ENCODE assay signal across 15 cellular contexts in the genomic region with DNA sequence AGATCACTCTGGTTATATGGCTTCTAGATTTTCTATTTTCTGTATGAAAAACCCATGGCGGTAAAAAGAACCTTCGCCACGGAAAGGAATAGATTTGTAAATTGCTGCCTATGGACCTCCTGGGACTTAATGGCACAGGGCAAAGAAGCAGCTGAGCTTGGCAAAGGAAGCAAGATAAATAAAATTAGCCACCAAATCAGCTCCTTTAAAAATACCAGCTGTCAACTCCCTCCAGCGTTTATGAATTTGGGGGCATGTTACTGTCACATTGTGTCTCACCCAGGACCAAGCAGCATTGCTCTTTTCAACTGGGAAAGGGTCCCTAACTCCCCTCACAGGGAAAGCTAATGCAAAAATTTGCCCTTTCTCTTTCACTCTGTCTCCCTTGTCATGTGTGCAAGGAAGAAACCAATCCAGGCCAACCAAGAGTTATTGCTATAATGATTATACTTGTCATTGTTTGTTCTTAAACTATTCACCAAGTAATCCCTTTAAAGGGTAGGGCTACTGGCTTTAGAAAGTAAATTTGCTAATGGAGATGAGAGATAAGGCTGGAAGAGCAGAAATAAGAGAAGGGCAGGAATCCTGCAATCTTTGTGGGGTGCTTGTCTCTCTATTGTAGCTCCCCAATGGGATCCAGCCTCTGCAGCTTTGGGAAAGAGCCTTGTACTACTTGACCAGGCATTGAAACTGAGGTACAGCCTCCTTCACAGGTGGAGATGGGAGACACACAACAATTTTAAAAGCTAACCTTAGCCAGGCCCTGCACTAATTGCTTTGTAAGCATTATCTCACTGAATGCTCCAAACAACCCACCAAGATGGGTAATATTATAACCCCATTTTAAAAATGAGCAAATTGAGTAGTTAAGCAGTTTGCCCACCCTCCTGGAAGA.
DNase-seq lines count a peak whose midpoint lies in the region; ATAC-seq and TF ChIP-seq lines count a peak whose summit lies in the region.
"Had no signal": no experiment of that assay in that cellular context is flagged by ENCODE, and none has a peak within 500 bp of the region (broad histone marks: within the 10 kb centered on the region; RNA-seq: fewer than 3 reads in every experiment).

No MANE protein-coding gene starts in this region.

- no peak for TF ChIP-seq CTCF in 22Rv1 (IDR thresholded peaks at IDR 0.05)

- H3K27ac ChIP-seq in 22Rv1: peak overlapping the region; percentile 69
- H3K27ac ChIP-seq: epithelial cell of prostate, KMS-11 had no signal

- DNase-seq in EH (ENCODE audit: low read depth) (peak; percentile 58), NCI-H2227 treated with DMSO at 0.1 percent for 48 hours (lab: John Stamatoyannopoulos, UW) (peak; percentile 57), Right ventricle myocardium superior (no peak), activated gamma-delta T cell (lab: John Stamatoyannopoulos, UW) (no peak), mesenteric fat pad (ENCODE audit: low spot score) (no peak), HCEC 1CT (no peak)
- DNase-seq: activated CD8-positive, alpha-beta T cell treated with anti-CD3 and anti-CD28 coated beads, Interleukin-2, amount 10 ng/mL, durations not matched to agents 7 days and 5 days; dermis blood vessel endothelial cell; NCI-H1048; stimulated activated naive CD8-positive, alpha-beta T cell treated with anti-CD3 and anti-CD28 coated beads, Interleukin-15, Interleukin-2, amounts not matched to agents 100 U/mL and 50 U/mL, for 24 hours; trophoblast cell had no signal

- ATAC-seq in Right ventricle myocardium superior (ENCODE audit: poor library complexity) (peak; percentile 80), GM19324 (IDR thresholded peaks at IDR 0.05; ENCODE audit: low FRiP score, unreplicated experiment) (no peak)
- ATAC-seq: activated CD8-positive, alpha-beta T cell treated with anti-CD3 and anti-CD28 coated beads, Interleukin-2, amount 10 ng/mL, durations not matched to agents 7 days and 5 days; stimulated activated naive CD8-positive, alpha-beta T cell treated with anti-CD3 and anti-CD28 coated beads, Interleukin-15, Interleukin-2, amounts not matched to agents 100 U/mL and 50 U/mL, for 24 hours had no signal

- intact Hi-C loops in Right ventricle myocardium superior (cut with DNase I): loop anchor here (2.0 kb wide), 1 partner anchor 50 kb away; no protein-coding TSS in a partner anchor

Comparison
In these comparisons a context has a peak if more than half of its experiments do, and no peak if none do; other contexts are left out.
1. DNase-seq: peak in EH (single experiment) and NCI-H2227 treated with DMSO at 0.1 percent for 48 hours (single experiment); none in Right ventricle myocardium superior (single experiment), activated gamma-delta T cell (single experiment), mesenteric fat pad (single experiment) and HCEC 1CT (single experiment).